ENCODE assay signal across 1 cellular context in the genomic region with DNA sequence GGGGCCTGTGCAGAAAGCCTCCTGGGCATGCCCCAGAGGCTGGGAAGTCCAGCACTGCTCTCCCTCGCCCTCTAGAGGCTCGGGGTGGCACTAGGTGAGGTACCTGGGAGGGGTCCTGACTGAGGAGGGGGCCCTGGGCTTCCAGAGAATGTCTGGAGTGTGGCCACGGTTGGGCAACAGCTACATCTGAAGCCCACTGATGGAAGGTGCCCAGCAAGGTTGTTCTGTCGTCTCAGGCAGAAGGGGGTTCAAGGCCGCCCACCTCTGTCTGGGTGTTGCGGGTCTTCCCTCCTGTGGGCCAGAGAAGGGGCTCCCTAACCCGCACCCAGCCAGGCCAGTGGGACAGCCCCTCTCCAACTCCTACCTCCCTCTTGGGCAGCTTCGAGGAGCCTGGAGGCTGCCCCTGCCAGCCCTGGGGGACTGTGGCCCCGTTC.
A peak's percentile ranks its signal among the peaks of the same experiment; 100 is the strongest.
TF ChIP-seq lines count a peak whose summit lies in the region.

No MANE protein-coding gene starts in this region.

TF ChIP-seq in H1, 55 proteins besides CTCF, POLR2A, EP300 and RAD21 (continued from another document):
- TF ChIP-seq CHD7 (IDR thresholded peaks at IDR 0.05; ENCODE audit: insufficient replicate concordance, low read length) (no peak), CHD2 (IDR thresholded peaks at IDR 0.05; ENCODE audit: low read length) (0 out of 2 replicates have a peak, but pooled peaks have one; percentile 17), SP1 (IDR thresholded peaks at IDR 0.05; ENCODE audit: low read depth, low read length) (no peak), CBX5 (IDR thresholded peaks at IDR 0.05; ENCODE audit: low read depth, low read length) (no peak), CEBPB (IDR thresholded peaks at IDR 0.05; ENCODE audit: low read depth, low read length) (peak; percentile 52; the same call in 1 of the 2 replicates), SIRT6 (IDR thresholded peaks at IDR 0.05; ENCODE audit: low read length) (no peak), HDAC6 (IDR thresholded peaks at IDR 0.05; ENCODE audit: low read depth, low read length) (no peak), CREB1 (IDR thresholded peaks at IDR 0.05) (0 out of 2 replicates have a peak, but pooled peaks have one; percentile 14)
- TF ChIP-seq, protein P1, sequence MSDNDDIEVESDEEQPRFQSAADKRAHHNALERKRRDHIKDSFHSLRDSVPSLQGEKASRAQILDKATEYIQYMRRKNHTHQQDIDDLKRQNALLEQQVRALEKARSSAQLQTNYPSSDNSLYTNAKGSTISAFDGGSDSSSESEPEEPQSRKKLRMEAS (IDR thresholded peaks at IDR 0.05), result 0 out of 2 replicates have a peak, but pooled peaks have one; percentile 25
